In genomic region chr7:116354546-116355422, GRCh38 we compare ENCODE assay signal across 9 cellular contexts.
A peak's percentile ranks its signal among the peaks of the same experiment; 100 is the strongest.
DNase-seq lines count a peak whose midpoint lies in the region; ATAC-seq and TF ChIP-seq lines count a peak whose summit lies in the region.
"Had no signal": no experiment of that assay in that cellular context is flagged by ENCODE, and none has a peak within 500 bp of the region (broad histone marks: within the 10 kb centered on the region; RNA-seq: fewer than 3 reads in every experiment).

No MANE protein-coding gene starts in this region.

- no peak overlapping the region for H2AFZ ChIP-seq in neuronal stem cell (ENCODE audit: low read length)

- no peak overlapping the region for H3K4ac ChIP-seq in neuronal stem cell (ENCODE audit: low read length)

- H4K8ac ChIP-seq in neuronal stem cell (ENCODE audit: low read depth, low read length) = no peak overlapping the region

- H4K91ac ChIP-seq in neuronal stem cell (ENCODE audit: low read depth, low read length, poor library complexity) = no peak overlapping the region

- no peak overlapping the region for H3K23ac ChIP-seq in neuronal stem cell (ENCODE audit: low read depth, low read length, poor library complexity)

- ATAC-seq in gastroesophageal sphincter = peak; percentile 62

- DNase-seq in GM03348 (ENCODE audit: low spot score) = peak; percentile 82
- peak; percentile 79 for DNase-seq in SW480 (ENCODE audit: low spot score)
- no peak for DNase-seq in NCI-H2171 (lab: John Stamatoyannopoulos, UW)
- no peak for DNase-seq in effector CD4-positive, alpha-beta T cell
- DNase-seq in stimulated activated naive CD4-positive, alpha-beta T cell (lab: John Stamatoyannopoulos, UW) = no peak
- DNase-seq in neuronal stem cell (ENCODE audit: low spot score) = no peak
- DNase-seq: cortex of kidney had no signal

- TF ChIP-seq POLR2A in gastroesophageal sphincter (IDR thresholded peaks at IDR 0.05) = no peak

- no peak for TF ChIP-seq CTCF in gastroesophageal sphincter (IDR thresholded peaks at IDR 0.05)

- WGBS in gastroesophageal sphincter (ENCODE audit: low coverage in 1 of 2), 2 donors = 2 to 14% methylated on average over 8 to 9 of the region's 10 CpGs
- no CpG with 5 or more reads among the region's 10 CpGs for WGBS in neuronal stem cell (ENCODE audit: extremely low coverage in 2 of 2, insufficient read length in 2 of 2, insufficient replicate concordance in 1 of 2), 2 donors

- H2BK5ac ChIP-seq in neuronal stem cell (ENCODE audit: low read length) = no peak overlapping the region

- H3K9ac ChIP-seq in rectal smooth muscle tissue (ENCODE audit: low read length) = peak overlapping the region; percentile 5
- H3K9ac ChIP-seq in neuronal stem cell (ENCODE audit: low read depth, low read length, poor library complexity) = no peak overlapping the region

- H3K36me3 ChIP-seq in gastroesophageal sphincter (no peaks in the 10 kb centered on the region), rectal smooth muscle tissue (ENCODE audit: control insufficient read depth, insufficient read depth, low read length) (no peaks in the 10 kb centered on the region), neuronal stem cell (replicated peaks in 1 of 2; ENCODE audit: control insufficient read depth in 2 of 2, insufficient read depth in 2 of 2, low read length in 2 of 2) (no peaks in the 10 kb centered on the region)

- H3K9me3 ChIP-seq in gastroesophageal sphincter (no peaks in the 10 kb centered on the region), neuronal stem cell (replicated peaks in 1 of 2; ENCODE audit: control insufficient read depth in 2 of 2, insufficient read depth in 1 of 2, low read depth in 1 of 2, low read length in 2 of 2) (no peaks in the 10 kb centered on the region)

- H3K4me1 ChIP-seq in gastroesophageal sphincter (peaks cover 22 to 57% (median 34%) of the 10 kb centered on the region in 3 donors), rectal smooth muscle tissue (ENCODE audit: control insufficient read depth, insufficient read depth, low read length) (peaks cover 26% of the 10 kb centered on the region), neuronal stem cell (ENCODE audit: control insufficient read depth in 2 of 2, insufficient read depth in 1 of 2, low read depth in 1 of 2, low read length in 2 of 2) (peaks cover 0 to 7% of the 10 kb centered on the region in 2 donors)

- no peak overlapping the region for H2BK12ac ChIP-seq in neuronal stem cell (ENCODE audit: low read length)

- H3K14ac ChIP-seq in neuronal stem cell (ENCODE audit: low read length) = no peak overlapping the region

- H3K4me3 ChIP-seq in gastroesophageal sphincter (peak overlapping the region; percentile 5 to 19), rectal smooth muscle tissue (ENCODE audit: low read length) (peak overlapping the region; percentile 17), neuronal stem cell (ENCODE audit: low read length in 2 of 2) (no peak overlapping the region)

- no peak overlapping the region for H2BK15ac ChIP-seq in neuronal stem cell (ENCODE audit: low read length)

- TF ChIP-seq EP300 in gastroesophageal sphincter (IDR thresholded peaks at IDR 0.05) = no peak

- no peak overlapping the region for H3K18ac ChIP-seq in neuronal stem cell (ENCODE audit: low read length)

- H2BK120ac ChIP-seq in neuronal stem cell (ENCODE audit: low read depth, low read length) = no peak overlapping the region

- H3K27me3 ChIP-seq in gastroesophageal sphincter (no peaks in the 10 kb centered on the region), rectal smooth muscle tissue (ENCODE audit: control insufficient read depth, insufficient read depth, low read length) (no peaks in the 10 kb centered on the region), neuronal stem cell (ENCODE audit: control insufficient read depth in 3 of 3, insufficient read depth in 3 of 3, low read depth in 1 of 3, low read length in 3 of 3) (no peaks in the 10 kb centered on the region)

- H3K79me1 ChIP-seq in neuronal stem cell (ENCODE audit: low read depth, low read length) = no peaks in the 10 kb centered on the region

- no peak overlapping the region for H2AK5ac ChIP-seq in neuronal stem cell (ENCODE audit: low read depth, low read length)

- no peak overlapping the region for H3K4me2 ChIP-seq in neuronal stem cell (ENCODE audit: insufficient read depth, low read length, poor library complexity, severe bottlenecking)

- H3K27ac ChIP-seq in gastroesophageal sphincter (peak overlapping the region; percentile 81 to 98 (median 84)), rectal smooth muscle tissue (ENCODE audit: low read depth, low read length) (peak overlapping the region; percentile 88), neuronal stem cell (replicated peaks; ENCODE audit: low read length) (no peak overlapping the region)

Comparison
In these comparisons a context has a peak if more than half of its experiments do, and no peak if none do; other contexts are left out.
1. DNase-seq: peak in GM03348 (single experiment) and SW480 (single experiment); none in NCI-H2171 (single experiment), effector CD4-positive, alpha-beta T cell (single experiment), stimulated activated naive CD4-positive, alpha-beta T cell (0 of 6) and neuronal stem cell (single experiment).
2. H3K4me3 ChIP-seq: peak in gastroesophageal sphincter (2 of 2) and rectal smooth muscle tissue (single experiment); none in neuronal stem cell (0 of 2).